Comparison of ENCODE assay signal across 8 cellular contexts in the genomic region with DNA sequence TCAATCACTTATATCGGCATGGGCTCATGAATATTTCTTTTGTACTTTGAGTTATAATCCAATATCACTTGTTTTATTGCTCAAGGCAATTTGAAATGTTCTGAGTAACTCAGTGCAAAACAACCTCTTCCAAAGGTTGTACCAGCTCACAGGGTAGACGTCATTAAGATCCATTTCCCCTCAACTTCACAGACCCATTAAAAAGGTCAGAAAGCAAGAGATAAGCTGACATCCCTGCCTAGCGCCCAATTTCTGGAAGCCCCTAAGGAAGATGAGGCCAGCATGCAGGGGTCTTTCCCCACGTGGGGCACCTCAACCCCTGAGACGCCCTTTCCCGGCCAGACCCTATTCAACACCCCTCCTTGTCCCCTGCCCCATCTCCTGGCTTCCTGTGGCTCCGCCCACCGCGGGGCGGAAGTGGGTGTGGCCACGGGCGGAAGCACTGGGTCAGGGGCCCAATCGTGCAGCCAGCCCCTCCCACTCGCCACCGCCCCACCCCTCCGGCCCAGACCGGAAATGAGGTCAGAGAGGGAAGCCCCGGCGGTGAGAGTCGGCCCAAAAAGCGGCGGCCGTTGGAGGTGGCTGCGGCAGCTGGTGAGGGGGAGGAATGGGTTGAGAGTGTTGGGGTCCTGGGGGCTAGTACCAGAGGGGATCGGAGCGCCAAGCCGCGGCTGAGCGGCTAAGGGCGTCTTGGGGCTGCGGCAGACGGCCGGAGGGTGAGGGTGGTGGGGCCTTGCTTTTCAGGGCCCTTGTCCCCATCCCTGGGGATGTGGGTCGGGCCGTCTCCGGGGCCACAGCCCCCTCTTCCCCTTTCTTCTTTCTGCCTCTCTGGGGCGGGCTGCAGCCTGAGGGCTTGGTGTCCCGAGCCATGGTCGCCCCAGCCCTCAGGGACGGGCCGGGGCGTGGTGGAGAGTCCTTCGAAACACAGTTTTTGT.
A peak's percentile ranks its signal among the peaks of the same experiment; 100 is the strongest.
DNase-seq lines count a peak whose midpoint lies in the region; ATAC-seq and TF ChIP-seq lines count a peak whose summit lies in the region.

Gene GPATCH2L, plus strand, starts transcription at position 525 of the 935 bp plus-strand sequence. CDS start 2,442 bp downstream, outside the sequence.

- TF ChIP-seq CTCF in AG09309 (IDR thresholded peaks at IDR 0.05; ENCODE audit: control insufficient read depth, insufficient read depth, low read depth, low read length, missing control alignments) = no peak

- H3K4me3 ChIP-seq in AG09309 (ENCODE audit: control insufficient read depth, low read depth, low read length) = peak within 1 kb of the TSS; percentile 95

- DNase-seq in AG09309 (ENCODE audit: low read depth) (peak; percentile 33), NCI-H345 (lab: John Stamatoyannopoulos, UW) (peak; percentile 97), caudate nucleus (lab: John Stamatoyannopoulos, UW) (peak; percentile 41 to 96 (median 90)), islet precursor cell (peak; percentile 97)
- peak; percentile 93 to 99 (median 96) for DNase-seq in activated CD4-positive, CD25-positive, alpha-beta regulatory T cell (lab: John Stamatoyannopoulos, UW)
- peak; percentile 99 for DNase-seq in stimulated activated CD4-positive, alpha-beta T cell treated with anti-CD3 and anti-CD28 coated beads, Interleukin-12 subunit alpha, Interleukin-12 subunit beta, amount 100 ng/mL, for 4 hours

- peak within 1 kb of the TSS; percentile 28 for H3K27ac ChIP-seq in caudate nucleus (ENCODE audit: low read depth, low read length)

- ATAC-seq in GM18909 (IDR thresholded peaks at IDR 0.05; ENCODE audit: poor library complexity, unreplicated experiment) = peak; percentile 87
- peak; percentile 83 for ATAC-seq in HG03159 (IDR thresholded peaks at IDR 0.05; ENCODE audit: unreplicated experiment)

Comparison
In these comparisons a context has a peak if more than half of its experiments do, and no peak if none do; other contexts are left out.
1. Peak in every context shown above with its lines: DNase-seq, ATAC-seq, H3K4me3 ChIP-seq and H3K27ac ChIP-seq.
2. DNase-seq: peak in every context shown above with its lines; median percentile 99 in stimulated activated CD4-positive, alpha-beta T cell treated with anti-CD3 and anti-CD28 coated beads, Interleukin-12 subunit alpha, Interleukin-12 subunit beta, amount 100 ng/mL, for 4 hours; 97 in NCI-H345; 97 in islet precursor cell; 96 in activated CD4-positive, CD25-positive, alpha-beta regulatory T cell; 90 in caudate nucleus; 33 in AG09309.